In genomic region chr11:35142481-35143207, GRCh38 we compare ENCODE assay signal across 8 cellular contexts. TPM values are rescaled to one million over a fixed set of nuclear protein-coding genes. Genes with fewer than 3 reads are reported as not detected.
DNase-seq lines count a peak whose midpoint lies in the region; ATAC-seq and TF ChIP-seq lines count a peak whose summit lies in the region.

No MANE protein-coding gene starts in this region.

- peak overlapping the region; percentile 78 for H3K4me3 ChIP-seq in HFF-Myc (replicated peaks; ENCODE audit: low read depth, low read length)
- peak overlapping the region in 1 of 2 donors; percentile 77 for H3K4me3 ChIP-seq in left lung
- no peak overlapping the region for H3K4me3 ChIP-seq in right cardiac atrium (ENCODE audit: low read length)

- H3K27me3 Mint-ChIP-seq in activated naive CD4-positive, alpha-beta T cell treated with anti-CD3 and anti-CD28 coated beads, Interleukin-2, amount 10 ng/mL, durations not matched to agents 7 days and 5 days = no peaks in the 10 kb centered on the region

- no peaks in the 10 kb centered on the region for H3K9me3 Mint-ChIP-seq in activated naive CD4-positive, alpha-beta T cell treated with anti-CD3 and anti-CD28 coated beads, Interleukin-2, amount 10 ng/mL, durations not matched to agents 7 days and 5 days

- H3K4me1 ChIP-seq in left lung (peaks cover 28 to 82% of the 10 kb centered on the region in 2 donors), right cardiac atrium (ENCODE audit: control insufficient read depth, insufficient read depth, low read length) (peaks cover 9% of the 10 kb centered on the region)

- H3K9me3 ChIP-seq in left lung (no peaks in the 10 kb centered on the region), right cardiac atrium (ENCODE audit: control insufficient read depth, low read length) (no peaks in the 10 kb centered on the region)

- DNase-seq in AG08395 (ENCODE audit: low spot score) (peak; percentile 67), HFF-Myc (ENCODE audit: extremely low read depth, low read depth) (no peak), left lung (no peak), right cardiac atrium (no peak)
- DNase-seq in activated naive CD4-positive, alpha-beta T cell treated with anti-CD3 and anti-CD28 coated beads, Interleukin-2, amount 10 ng/mL, durations not matched to agents 7 days and 5 days = peak; percentile 78
- DNase-seq in activated CD4-positive, CD25-positive, alpha-beta regulatory T cell treated with anti-CD3 and anti-CD28 coated beads, Interleukin-2, amount 50 U/mL, for 72 hours = no peak

- no peak for ATAC-seq in left lung
- no peak for ATAC-seq in right cardiac atrium
- ATAC-seq in GM19035 (IDR thresholded peaks at IDR 0.05; ENCODE audit: unreplicated experiment) = no peak
- ATAC-seq in HG03520 (IDR thresholded peaks at IDR 0.05; ENCODE audit: unreplicated experiment) = no peak

- intact Hi-C loops in left lung (cut with DNase I) (no loop called here), right cardiac atrium (cut with DNase I) (no loop called here)

- peak overlapping the region; percentile 37 to 96 for H3K27ac ChIP-seq in left lung
- no peak overlapping the region for H3K27ac ChIP-seq in right cardiac atrium (ENCODE audit: low read length)

- H3K4me1 Mint-ChIP-seq in activated naive CD4-positive, alpha-beta T cell treated with anti-CD3 and anti-CD28 coated beads, Interleukin-2, amount 10 ng/mL, durations not matched to agents 7 days and 5 days = peaks cover 74% of the 10 kb centered on the region

- TF ChIP-seq CTCF in HFF-Myc (IDR thresholded peaks at IDR 0.05; ENCODE audit: low read depth, low read length, missing control alignments) (peak; percentile 51), left lung (IDR thresholded peaks at IDR 0.05) (no peak)

- H3K36me3 ChIP-seq in left lung = peaks cover 0 to 10% of the 10 kb centered on the region in 2 donors

- H3K27me3 ChIP-seq in left lung = no peaks in the 10 kb centered on the region
- H3K27me3 ChIP-seq in right cardiac atrium (ENCODE audit: control insufficient read depth, insufficient read depth) = no peaks in the 10 kb centered on the region

- peak overlapping the region; percentile 88 for H3K4me3 Mint-ChIP-seq in activated naive CD4-positive, alpha-beta T cell treated with anti-CD3 and anti-CD28 coated beads, Interleukin-2, amount 10 ng/mL, durations not matched to agents 7 days and 5 days

- H3K27ac Mint-ChIP-seq in activated naive CD4-positive, alpha-beta T cell treated with anti-CD3 and anti-CD28 coated beads, Interleukin-2, amount 10 ng/mL, durations not matched to agents 7 days and 5 days = peak overlapping the region; percentile 71

- WGBS in right cardiac atrium = 80% methylated on average over 3 of the region's 3 CpGs

- peaks cover 68% of the 10 kb centered on the region for H3K36me3 Mint-ChIP-seq in activated naive CD4-positive, alpha-beta T cell treated with anti-CD3 and anti-CD28 coated beads, Interleukin-2, amount 10 ng/mL, durations not matched to agents 7 days and 5 days

- CTCF ChIA-PET in activated naive CD4-positive, alpha-beta T cell treated with anti-CD3 and anti-CD28 coated beads, Interleukin-2, amount 10 ng/mL, durations not matched to agents 7 days and 5 days (lab: Charles Lee) = interaction anchor here (0.6 to 6.7 kb wide), 9 partner anchors 9 to 143 kb away, joined by 3 to 95 read pairs (median 4); no protein-coding TSS in a partner anchor

RNA-seq across cellular contexts. Expression of gene CD44, which starts 3.7 kb away (rescaled TPM):
- total RNA-seq in left lung (100 to 1,000 TPM; 479 to 693 TPM), right cardiac atrium (10 to 100 TPM; 20.9 to 50.7 (median 40.9) TPM)
- 7.5 TPM for polyA plus RNA-seq in right cardiac atrium

Comparison
In these comparisons a context has a peak if more than half of its experiments do, and no peak if none do; other contexts are left out.
1. DNase-seq: peak in AG08395 (single experiment) and activated naive CD4-positive, alpha-beta T cell treated with anti-CD3 and anti-CD28 coated beads, Interleukin-2, amount 10 ng/mL, durations not matched to agents 7 days and 5 days (single experiment); none in HFF-Myc (single experiment), left lung (0 of 2), right cardiac atrium (0 of 3) and activated CD4-positive, CD25-positive, alpha-beta regulatory T cell treated with anti-CD3 and anti-CD28 coated beads, Interleukin-2, amount 50 U/mL, for 72 hours (single experiment).
2. RNA of gene CD44, which starts 3.7 kb away (total RNA-seq): 479 to 693 TPM in left lung; 20.9 to 50.7 TPM in right cardiac atrium; every median in the first group is over 4 times any median in the second.